In the genomic region with DNA sequence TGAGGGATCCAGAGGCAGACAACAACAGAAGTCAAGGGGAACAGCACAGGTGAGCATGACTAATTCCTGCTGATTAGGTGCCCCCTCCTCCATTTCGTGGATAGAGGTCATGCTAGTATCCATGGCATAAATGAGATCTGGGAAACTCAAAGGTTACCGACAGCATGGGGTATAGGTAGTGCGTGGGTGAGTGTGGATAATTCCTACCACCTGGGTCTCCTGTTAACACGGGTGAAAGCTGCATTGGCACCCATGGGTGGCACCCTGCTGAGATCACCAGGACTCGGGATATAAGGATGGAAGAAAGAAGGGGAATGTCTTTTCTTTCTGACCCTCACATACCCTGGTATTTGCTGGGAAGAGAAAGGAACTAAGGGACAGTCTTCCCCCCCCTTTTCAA, we compare ENCODE assay signal across 4 cellular contexts.
TF ChIP-seq lines count a peak whose summit lies in the region.

No MANE protein-coding gene starts in this region.

TF ChIP-seq in HepG2, 621 proteins besides CTCF, POLR2A, EP300 and RAD21:
- TF ChIP-seq ZNF616 (CRISPR knock-in tag; IDR thresholded peaks at IDR 0.05; ENCODE audit: low read depth) = peak; percentile 97
- no peak for TF ChIP-seq KLF15 (CRISPR knock-in tag; IDR thresholded peaks at IDR 0.05; ENCODE audit: borderline replicate concordance)

TF ChIP-seq in HCT116, 20 proteins besides CTCF, POLR2A, EP300 and RAD21:
- TF ChIP-seq, protein P1, sequence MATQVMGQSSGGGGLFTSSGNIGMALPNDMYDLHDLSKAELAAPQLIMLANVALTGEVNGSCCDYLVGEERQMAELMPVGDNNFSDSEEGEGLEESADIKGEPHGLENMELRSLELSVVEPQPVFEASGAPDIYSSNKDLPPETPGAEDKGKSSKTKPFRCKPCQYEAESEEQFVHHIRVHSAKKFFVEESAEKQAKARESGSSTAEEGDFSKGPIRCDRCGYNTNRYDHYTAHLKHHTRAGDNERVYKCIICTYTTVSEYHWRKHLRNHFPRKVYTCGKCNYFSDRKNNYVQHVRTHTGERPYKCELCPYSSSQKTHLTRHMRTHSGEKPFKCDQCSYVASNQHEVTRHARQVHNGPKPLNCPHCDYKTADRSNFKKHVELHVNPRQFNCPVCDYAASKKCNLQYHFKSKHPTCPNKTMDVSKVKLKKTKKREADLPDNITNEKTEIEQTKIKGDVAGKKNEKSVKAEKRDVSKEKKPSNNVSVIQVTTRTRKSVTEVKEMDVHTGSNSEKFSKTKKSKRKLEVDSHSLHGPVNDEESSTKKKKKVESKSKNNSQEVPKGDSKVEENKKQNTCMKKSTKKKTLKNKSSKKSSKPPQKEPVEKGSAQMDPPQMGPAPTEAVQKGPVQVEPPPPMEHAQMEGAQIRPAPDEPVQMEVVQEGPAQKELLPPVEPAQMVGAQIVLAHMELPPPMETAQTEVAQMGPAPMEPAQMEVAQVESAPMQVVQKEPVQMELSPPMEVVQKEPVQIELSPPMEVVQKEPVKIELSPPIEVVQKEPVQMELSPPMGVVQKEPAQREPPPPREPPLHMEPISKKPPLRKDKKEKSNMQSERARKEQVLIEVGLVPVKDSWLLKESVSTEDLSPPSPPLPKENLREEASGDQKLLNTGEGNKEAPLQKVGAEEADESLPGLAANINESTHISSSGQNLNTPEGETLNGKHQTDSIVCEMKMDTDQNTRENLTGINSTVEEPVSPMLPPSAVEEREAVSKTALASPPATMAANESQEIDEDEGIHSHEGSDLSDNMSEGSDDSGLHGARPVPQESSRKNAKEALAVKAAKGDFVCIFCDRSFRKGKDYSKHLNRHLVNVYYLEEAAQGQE (IDR thresholded peaks at IDR 0.05; ENCODE audit: low read depth) = no peak
- no peak for TF ChIP-seq ELF1 (IDR thresholded peaks at IDR 0.05; ENCODE audit: borderline replicate concordance, low read depth)
- no peak for TF ChIP-seq SP1 (IDR thresholded peaks at IDR 0.05; ENCODE audit: low read depth)
- no peak for TF ChIP-seq EZH2 (IDR thresholded peaks at IDR 0.05)
- TF ChIP-seq, protein P2, sequence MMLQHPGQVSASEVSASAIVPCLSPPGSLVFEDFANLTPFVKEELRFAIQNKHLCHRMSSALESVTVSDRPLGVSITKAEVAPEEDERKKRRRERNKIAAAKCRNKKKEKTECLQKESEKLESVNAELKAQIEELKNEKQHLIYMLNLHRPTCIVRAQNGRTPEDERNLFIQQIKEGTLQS (IDR thresholded peaks at IDR 0.05) = no peak
- no peak for TF ChIP-seq EGR1 (IDR thresholded peaks at IDR 0.05; ENCODE audit: low read depth)
- peak; percentile 80; the same call in 1 of the 2 replicates for TF ChIP-seq CBX3 (IDR thresholded peaks at IDR 0.05; ENCODE audit: low read depth)

TF ChIP-seq in WTC11, 78 proteins besides CTCF, POLR2A, EP300 and RAD21:
- 0 out of 2 replicates have a peak, but pooled peaks have one; percentile 25 for TF ChIP-seq ZNF423 (CRISPR knock-in tag; IDR thresholded peaks at IDR 0.05)
- TF ChIP-seq, protein P3, sequence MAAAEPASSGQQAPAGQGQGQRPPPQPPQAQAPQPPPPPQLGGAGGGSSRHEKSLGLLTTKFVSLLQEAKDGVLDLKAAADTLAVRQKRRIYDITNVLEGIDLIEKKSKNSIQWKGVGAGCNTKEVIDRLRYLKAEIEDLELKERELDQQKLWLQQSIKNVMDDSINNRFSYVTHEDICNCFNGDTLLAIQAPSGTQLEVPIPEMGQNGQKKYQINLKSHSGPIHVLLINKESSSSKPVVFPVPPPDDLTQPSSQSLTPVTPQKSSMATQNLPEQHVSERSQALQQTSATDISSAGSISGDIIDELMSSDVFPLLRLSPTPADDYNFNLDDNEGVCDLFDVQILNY (CRISPR knock-in tag; IDR thresholded peaks at IDR 0.05) = no peak

TF ChIP-seq in K562, 482 proteins besides CTCF, POLR2A, EP300 and RAD21 (continues in another document):
- TF ChIP-seq E2F3 (CRISPR knock-in tag; IDR thresholded peaks at IDR 0.05) = no peak
- TF ChIP-seq, protein P4, sequence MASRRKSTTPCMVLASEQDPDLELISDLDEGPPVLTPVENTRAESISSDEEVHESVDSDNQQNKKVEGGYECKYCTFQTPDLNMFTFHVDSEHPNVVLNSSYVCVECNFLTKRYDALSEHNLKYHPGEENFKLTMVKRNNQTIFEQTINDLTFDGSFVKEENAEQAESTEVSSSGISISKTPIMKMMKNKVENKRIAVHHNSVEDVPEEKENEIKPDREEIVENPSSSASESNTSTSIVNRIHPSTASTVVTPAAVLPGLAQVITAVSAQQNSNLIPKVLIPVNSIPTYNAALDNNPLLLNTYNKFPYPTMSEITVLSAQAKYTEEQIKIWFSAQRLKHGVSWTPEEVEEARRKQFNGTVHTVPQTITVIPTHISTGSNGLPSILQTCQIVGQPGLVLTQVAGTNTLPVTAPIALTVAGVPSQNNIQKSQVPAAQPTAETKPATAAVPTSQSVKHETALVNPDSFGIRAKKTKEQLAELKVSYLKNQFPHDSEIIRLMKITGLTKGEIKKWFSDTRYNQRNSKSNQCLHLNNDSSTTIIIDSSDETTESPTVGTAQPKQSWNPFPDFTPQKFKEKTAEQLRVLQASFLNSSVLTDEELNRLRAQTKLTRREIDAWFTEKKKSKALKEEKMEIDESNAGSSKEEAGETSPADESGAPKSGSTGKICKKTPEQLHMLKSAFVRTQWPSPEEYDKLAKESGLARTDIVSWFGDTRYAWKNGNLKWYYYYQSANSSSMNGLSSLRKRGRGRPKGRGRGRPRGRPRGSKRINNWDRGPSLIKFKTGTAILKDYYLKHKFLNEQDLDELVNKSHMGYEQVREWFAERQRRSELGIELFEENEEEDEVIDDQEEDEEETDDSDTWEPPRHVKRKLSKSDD (conservative IDR thresholded peaks at IDR 0.05; ENCODE audit: low read length) = no peak
- TF ChIP-seq, protein P5, sequence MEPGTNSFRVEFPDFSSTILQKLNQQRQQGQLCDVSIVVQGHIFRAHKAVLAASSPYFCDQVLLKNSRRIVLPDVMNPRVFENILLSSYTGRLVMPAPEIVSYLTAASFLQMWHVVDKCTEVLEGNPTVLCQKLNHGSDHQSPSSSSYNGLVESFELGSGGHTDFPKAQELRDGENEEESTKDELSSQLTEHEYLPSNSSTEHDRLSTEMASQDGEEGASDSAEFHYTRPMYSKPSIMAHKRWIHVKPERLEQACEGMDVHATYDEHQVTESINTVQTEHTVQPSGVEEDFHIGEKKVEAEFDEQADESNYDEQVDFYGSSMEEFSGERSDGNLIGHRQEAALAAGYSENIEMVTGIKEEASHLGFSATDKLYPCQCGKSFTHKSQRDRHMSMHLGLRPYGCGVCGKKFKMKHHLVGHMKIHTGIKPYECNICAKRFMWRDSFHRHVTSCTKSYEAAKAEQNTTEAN (CRISPR knock-in tag; IDR thresholded peaks at IDR 0.05) = no peak
- TF ChIP-seq ZNF780A (CRISPR knock-in tag; IDR thresholded peaks at IDR 0.05) = no peak
- TF ChIP-seq, protein P6, sequence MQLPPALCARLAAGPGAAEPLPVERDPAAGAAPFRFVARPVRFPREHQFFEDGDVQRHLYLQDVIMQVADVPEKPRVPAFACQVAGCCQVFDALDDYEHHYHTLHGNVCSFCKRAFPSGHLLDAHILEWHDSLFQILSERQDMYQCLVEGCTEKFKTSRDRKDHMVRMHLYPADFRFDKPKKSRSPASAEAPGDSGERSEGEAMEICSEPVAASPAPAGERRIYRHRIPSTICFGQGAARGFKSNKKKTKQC (CRISPR knock-in tag; IDR thresholded peaks at IDR 0.05) = no peak
- no peak for TF ChIP-seq CREM (IDR thresholded peaks at IDR 0.05; ENCODE audit: low read depth)
- no peak for TF ChIP-seq ZNF140 (CRISPR knock-in tag; IDR thresholded peaks at IDR 0.05)
- no peak for TF ChIP-seq CSDE1 (IDR thresholded peaks at IDR 0.05)
- no peak for TF ChIP-seq ZFX (CRISPR knock-in tag; IDR thresholded peaks at IDR 0.05)
- no peak for TF ChIP-seq ZNF764 (CRISPR knock-in tag; IDR thresholded peaks at IDR 0.05; ENCODE audit: low read depth)
- TF ChIP-seq HDAC3 (IDR thresholded peaks at IDR 0.05; ENCODE audit: borderline replicate concordance, partially characterized antibody) = no peak
- TF ChIP-seq JUN (IDR thresholded peaks at IDR 0.05; ENCODE audit: borderline replicate concordance, low read depth, low read length) = no peak
- no peak for TF ChIP-seq JUN (CRISPR knock-in tag; IDR thresholded peaks at IDR 0.05; ENCODE audit: borderline replicate concordance)
- no peak for TF ChIP-seq RBM39 (optimal IDR thresholded peaks at IDR 0.05; ENCODE audit: low read depth, low read length)
- TF ChIP-seq, protein P7, sequence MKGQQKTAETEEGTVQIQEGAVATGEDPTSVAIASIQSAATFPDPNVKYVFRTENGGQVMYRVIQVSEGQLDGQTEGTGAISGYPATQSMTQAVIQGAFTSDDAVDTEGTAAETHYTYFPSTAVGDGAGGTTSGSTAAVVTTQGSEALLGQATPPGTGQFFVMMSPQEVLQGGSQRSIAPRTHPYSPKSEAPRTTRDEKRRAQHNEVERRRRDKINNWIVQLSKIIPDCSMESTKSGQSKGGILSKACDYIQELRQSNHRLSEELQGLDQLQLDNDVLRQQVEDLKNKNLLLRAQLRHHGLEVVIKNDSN (CRISPR knock-in tag; IDR thresholded peaks at IDR 0.05) = no peak
- no peak for TF ChIP-seq MIER1 (IDR thresholded peaks at IDR 0.05; ENCODE audit: low read depth)
- TF ChIP-seq NCOA4 (IDR thresholded peaks at IDR 0.05; ENCODE audit: partially characterized antibody) = no peak
- TF ChIP-seq PURB (CRISPR knock-in tag; IDR thresholded peaks at IDR 0.05; ENCODE audit: low read depth) = no peak
- no peak for TF ChIP-seq RBM22 (IDR thresholded peaks at IDR 0.05; ENCODE audit: low read depth, low read length, poor library complexity, severe bottlenecking)
- TF ChIP-seq, protein P8, sequence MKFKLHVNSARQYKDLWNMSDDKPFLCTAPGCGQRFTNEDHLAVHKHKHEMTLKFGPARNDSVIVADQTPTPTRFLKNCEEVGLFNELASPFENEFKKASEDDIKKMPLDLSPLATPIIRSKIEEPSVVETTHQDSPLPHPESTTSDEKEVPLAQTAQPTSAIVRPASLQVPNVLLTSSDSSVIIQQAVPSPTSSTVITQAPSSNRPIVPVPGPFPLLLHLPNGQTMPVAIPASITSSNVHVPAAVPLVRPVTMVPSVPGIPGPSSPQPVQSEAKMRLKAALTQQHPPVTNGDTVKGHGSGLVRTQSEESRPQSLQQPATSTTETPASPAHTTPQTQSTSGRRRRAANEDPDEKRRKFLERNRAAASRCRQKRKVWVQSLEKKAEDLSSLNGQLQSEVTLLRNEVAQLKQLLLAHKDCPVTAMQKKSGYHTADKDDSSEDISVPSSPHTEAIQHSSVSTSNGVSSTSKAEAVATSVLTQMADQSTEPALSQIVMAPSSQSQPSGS (CRISPR knock-in tag; IDR thresholded peaks at IDR 0.05) = no peak
- no peak for TF ChIP-seq CBFA2T3 (IDR thresholded peaks at IDR 0.05)
- TF ChIP-seq, protein P9, sequence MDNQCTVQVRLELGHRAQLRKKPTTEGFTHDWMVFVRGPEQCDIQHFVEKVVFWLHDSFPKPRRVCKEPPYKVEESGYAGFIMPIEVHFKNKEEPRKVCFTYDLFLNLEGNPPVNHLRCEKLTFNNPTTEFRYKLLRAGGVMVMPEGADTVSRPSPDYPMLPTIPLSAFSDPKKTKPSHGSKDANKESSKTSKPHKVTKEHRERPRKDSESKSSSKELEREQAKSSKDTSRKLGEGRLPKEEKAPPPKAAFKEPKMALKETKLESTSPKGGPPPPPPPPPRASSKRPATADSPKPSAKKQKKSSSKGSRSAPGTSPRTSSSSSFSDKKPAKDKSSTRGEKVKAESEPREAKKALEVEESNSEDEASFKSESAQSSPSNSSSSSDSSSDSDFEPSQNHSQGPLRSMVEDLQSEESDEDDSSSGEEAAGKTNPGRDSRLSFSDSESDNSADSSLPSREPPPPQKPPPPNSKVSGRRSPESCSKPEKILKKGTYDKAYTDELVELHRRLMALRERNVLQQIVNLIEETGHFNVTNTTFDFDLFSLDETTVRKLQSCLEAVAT (IDR thresholded peaks at IDR 0.05) = no peak
- no peak for TF ChIP-seq NCOA2 (IDR thresholded peaks at IDR 0.05; ENCODE audit: partially characterized antibody in 2 of 2)
- TF ChIP-seq, protein P10, sequence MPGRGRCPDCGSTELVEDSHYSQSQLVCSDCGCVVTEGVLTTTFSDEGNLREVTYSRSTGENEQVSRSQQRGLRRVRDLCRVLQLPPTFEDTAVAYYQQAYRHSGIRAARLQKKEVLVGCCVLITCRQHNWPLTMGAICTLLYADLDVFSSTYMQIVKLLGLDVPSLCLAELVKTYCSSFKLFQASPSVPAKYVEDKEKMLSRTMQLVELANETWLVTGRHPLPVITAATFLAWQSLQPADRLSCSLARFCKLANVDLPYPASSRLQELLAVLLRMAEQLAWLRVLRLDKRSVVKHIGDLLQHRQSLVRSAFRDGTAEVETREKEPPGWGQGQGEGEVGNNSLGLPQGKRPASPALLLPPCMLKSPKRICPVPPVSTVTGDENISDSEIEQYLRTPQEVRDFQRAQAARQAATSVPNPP (IDR thresholded peaks at IDR 0.05; ENCODE audit: borderline replicate concordance, insufficient read depth, insufficient read length) = no peak
- TF ChIP-seq ZNF583 (CRISPR knock-in tag; IDR thresholded peaks at IDR 0.05) = no peak
- TF ChIP-seq KLF13 (tag; IDR thresholded peaks at IDR 0.05; ENCODE audit: borderline replicate concordance, low read depth) = no peak
- TF ChIP-seq, protein P11, sequence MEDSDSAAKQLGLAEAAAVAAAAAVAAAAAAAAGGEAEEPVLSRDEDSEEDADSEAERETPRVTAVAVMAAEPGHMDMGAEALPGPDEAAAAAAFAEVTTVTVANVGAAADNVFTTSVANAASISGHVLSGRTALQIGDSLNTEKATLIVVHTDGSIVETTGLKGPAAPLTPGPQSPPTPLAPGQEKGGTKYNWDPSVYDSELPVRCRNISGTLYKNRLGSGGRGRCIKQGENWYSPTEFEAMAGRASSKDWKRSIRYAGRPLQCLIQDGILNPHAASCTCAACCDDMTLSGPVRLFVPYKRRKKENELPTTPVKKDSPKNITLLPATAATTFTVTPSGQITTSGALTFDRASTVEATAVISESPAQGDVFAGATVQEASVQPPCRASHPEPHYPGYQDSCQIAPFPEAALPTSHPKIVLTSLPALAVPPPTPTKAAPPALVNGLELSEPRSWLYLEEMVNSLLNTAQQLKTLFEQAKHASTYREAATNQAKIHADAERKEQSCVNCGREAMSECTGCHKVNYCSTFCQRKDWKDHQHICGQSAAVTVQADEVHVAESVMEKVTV (CRISPR knock-in tag; IDR thresholded peaks at IDR 0.05) = no peak
- no peak for TF ChIP-seq TOE1 (IDR thresholded peaks at IDR 0.05; ENCODE audit: borderline replicate concordance)
- TF ChIP-seq TOE1 (CRISPR knock-in tag; IDR thresholded peaks at IDR 0.05; ENCODE audit: borderline replicate concordance, low read depth) = no peak
- no peak for TF ChIP-seq POLR2AphosphoS2 (IDR thresholded peaks at IDR 0.05; ENCODE audit: low read length)
- no peak for TF ChIP-seq MTA3 (IDR thresholded peaks at IDR 0.05; ENCODE audit: borderline replicate concordance)
- TF ChIP-seq CTBP1 (IDR thresholded peaks at IDR 0.05; ENCODE audit: borderline replicate concordance) = no peak
- TF ChIP-seq CHD2 (IDR thresholded peaks at IDR 0.05; ENCODE audit: low read depth, low read length) = no peak
- no peak for TF ChIP-seq CREB1 (IDR thresholded peaks at IDR 0.05)
- TF ChIP-seq CREB1 (CRISPR knock-in tag; IDR thresholded peaks at IDR 0.05) = no peak
- TF ChIP-seq FOXK1 (CRISPR knock-in tag; IDR thresholded peaks at IDR 0.05; ENCODE audit: borderline replicate concordance) = no peak
- TF ChIP-seq KAT2B (IDR thresholded peaks at IDR 0.05; ENCODE audit: low read depth, low read length) = no peak
